2 cellular contexts compared by ENCODE assay signal in the genomic region with DNA sequence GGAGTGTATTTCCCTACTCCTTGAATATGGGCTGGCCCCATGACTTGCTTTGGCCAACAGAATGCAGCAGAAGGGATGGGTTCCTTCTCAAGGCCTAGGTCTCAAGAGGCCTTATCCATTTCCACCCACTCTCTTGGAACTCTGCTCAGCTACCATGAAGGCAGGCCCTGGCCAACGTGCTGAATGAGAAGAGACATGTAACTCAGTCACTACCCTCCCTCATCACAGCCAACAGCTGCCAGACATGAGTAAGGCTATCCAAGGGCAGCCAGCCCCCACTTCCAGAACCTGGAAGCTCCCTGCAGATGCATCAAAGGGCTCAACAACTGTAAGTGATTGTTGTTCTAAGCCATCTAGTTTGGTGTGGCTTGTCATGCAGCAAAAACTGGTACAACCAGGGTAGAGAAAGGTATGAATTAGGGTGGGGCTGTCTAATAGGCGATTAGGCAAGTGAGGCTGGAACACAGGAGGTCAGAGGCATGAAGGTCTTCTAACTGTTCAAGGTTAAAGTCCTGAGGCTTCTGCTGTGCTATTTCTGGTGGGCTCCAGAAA.
A peak's percentile ranks its signal among the peaks of the same experiment; 100 is the strongest.
TF ChIP-seq lines count a peak whose summit lies in the region.

No MANE protein-coding gene starts in this region.

TF ChIP-seq in GM23338, 12 proteins besides CTCF, POLR2A, EP300 and RAD21 (continues in another document):
- TF ChIP-seq NANOG (IDR thresholded peaks at IDR 0.05; ENCODE audit: borderline replicate concordance) (no peak), JUNB (IDR thresholded peaks at IDR 0.05; ENCODE audit: unreplicated experiment) (no peak), STAT1 (IDR thresholded peaks at IDR 0.05; ENCODE audit: unreplicated experiment) (no peak), EZH2 (IDR thresholded peaks at IDR 0.05; ENCODE audit: low read depth, unreplicated experiment) (no peak), CREB1 (CRISPR knock-in tag; IDR thresholded peaks at IDR 0.05; ENCODE audit: low read depth) (no peak), EZH2phosphoT487 (IDR thresholded peaks at IDR 0.05; ENCODE audit: unreplicated experiment) (no peak)
- TF ChIP-seq, protein P1, sequence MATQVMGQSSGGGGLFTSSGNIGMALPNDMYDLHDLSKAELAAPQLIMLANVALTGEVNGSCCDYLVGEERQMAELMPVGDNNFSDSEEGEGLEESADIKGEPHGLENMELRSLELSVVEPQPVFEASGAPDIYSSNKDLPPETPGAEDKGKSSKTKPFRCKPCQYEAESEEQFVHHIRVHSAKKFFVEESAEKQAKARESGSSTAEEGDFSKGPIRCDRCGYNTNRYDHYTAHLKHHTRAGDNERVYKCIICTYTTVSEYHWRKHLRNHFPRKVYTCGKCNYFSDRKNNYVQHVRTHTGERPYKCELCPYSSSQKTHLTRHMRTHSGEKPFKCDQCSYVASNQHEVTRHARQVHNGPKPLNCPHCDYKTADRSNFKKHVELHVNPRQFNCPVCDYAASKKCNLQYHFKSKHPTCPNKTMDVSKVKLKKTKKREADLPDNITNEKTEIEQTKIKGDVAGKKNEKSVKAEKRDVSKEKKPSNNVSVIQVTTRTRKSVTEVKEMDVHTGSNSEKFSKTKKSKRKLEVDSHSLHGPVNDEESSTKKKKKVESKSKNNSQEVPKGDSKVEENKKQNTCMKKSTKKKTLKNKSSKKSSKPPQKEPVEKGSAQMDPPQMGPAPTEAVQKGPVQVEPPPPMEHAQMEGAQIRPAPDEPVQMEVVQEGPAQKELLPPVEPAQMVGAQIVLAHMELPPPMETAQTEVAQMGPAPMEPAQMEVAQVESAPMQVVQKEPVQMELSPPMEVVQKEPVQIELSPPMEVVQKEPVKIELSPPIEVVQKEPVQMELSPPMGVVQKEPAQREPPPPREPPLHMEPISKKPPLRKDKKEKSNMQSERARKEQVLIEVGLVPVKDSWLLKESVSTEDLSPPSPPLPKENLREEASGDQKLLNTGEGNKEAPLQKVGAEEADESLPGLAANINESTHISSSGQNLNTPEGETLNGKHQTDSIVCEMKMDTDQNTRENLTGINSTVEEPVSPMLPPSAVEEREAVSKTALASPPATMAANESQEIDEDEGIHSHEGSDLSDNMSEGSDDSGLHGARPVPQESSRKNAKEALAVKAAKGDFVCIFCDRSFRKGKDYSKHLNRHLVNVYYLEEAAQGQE (IDR thresholded peaks at IDR 0.05; ENCODE audit: unreplicated experiment), result no peak
- TF ChIP-seq, protein P2, sequence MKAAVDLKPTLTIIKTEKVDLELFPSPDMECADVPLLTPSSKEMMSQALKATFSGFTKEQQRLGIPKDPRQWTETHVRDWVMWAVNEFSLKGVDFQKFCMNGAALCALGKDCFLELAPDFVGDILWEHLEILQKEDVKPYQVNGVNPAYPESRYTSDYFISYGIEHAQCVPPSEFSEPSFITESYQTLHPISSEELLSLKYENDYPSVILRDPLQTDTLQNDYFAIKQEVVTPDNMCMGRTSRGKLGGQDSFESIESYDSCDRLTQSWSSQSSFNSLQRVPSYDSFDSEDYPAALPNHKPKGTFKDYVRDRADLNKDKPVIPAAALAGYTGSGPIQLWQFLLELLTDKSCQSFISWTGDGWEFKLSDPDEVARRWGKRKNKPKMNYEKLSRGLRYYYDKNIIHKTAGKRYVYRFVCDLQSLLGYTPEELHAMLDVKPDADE (IDR thresholded peaks at IDR 0.05), result no peak
- TF ChIP-seq, protein P3, sequence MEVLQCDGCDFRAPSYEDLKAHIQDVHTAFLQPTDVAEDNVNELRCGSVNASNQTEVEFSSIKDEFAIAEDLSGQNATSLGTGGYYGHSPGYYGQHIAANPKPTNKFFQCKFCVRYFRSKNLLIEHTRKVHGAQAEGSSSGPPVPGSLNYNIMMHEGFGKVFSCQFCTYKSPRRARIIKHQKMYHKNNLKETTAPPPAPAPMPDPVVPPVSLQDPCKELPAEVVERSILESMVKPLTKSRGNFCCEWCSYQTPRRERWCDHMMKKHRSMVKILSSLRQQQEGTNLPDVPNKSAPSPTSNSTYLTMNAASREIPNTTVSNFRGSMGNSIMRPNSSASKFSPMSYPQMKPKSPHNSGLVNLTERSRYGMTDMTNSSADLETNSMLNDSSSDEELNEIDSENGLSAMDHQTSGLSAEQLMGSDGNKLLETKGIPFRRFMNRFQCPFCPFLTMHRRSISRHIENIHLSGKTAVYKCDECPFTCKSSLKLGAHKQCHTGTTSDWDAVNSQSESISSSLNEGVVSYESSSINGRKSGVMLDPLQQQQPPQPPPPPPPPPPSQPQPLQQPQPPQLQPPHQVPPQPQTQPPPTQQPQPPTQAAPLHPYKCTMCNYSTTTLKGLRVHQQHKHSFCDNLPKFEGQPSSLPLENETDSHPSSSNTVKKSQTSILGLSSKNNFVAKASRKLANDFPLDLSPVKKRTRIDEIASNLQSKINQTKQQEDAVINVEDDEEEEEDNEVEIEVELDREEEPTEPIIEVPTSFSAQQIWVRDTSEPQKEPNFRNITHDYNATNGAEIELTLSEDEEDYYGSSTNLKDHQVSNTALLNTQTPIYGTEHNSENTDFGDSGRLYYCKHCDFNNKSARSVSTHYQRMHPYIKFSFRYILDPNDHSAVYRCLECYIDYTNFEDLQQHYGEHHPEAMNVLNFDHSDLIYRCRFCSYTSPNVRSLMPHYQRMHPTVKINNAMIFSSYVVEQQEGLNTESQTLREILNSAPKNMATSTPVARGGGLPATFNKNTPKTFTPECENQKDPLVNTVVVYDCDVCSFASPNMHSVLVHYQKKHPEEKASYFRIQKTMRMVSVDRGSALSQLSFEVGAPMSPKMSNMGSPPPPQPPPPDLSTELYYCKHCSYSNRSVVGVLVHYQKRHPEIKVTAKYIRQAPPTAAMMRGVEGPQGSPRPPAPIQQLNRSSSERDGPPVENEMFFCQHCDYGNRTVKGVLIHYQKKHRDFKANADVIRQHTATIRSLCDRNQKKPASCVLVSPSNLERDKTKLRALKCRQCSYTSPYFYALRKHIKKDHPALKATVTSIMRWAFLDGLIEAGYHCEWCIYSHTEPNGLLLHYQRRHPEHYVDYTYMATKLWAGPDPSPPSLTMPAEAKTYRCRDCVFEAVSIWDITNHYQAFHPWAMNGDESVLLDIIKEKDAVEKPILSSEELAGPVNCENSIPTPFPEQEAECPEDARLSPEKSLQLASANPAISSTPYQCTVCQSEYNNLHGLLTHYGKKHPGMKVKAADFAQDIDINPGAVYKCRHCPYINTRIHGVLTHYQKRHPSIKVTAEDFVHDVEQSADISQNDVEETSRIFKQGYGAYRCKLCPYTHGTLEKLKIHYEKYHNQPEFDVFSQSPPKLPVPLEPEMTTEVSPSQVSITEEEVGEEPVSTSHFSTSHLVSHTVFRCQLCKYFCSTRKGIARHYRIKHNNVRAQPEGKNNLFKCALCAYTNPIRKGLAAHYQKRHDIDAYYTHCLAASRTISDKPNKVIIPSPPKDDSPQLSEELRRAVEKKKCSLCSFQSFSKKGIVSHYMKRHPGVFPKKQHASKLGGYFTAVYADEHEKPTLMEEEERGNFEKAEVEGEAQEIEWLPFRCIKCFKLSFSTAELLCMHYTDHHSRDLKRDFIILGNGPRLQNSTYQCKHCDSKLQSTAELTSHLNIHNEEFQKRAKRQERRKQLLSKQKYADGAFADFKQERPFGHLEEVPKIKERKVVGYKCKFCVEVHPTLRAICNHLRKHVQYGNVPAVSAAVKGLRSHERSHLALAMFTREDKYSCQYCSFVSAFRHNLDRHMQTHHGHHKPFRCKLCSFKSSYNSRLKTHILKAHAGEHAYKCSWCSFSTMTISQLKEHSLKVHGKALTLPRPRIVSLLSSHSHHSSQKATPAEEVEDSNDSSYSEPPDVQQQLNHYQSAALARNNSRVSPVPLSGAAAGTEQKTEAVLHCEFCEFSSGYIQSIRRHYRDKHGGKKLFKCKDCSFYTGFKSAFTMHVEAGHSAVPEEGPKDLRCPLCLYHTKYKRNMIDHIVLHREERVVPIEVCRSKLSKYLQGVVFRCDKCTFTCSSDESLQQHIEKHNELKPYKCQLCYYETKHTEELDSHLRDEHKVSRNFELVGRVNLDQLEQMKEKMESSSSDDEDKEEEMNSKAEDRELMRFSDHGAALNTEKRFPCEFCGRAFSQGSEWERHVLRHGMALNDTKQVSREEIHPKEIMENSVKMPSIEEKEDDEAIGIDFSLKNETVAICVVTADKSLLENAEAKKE (CRISPR knock-in tag; IDR thresholded peaks at IDR 0.05), result no peak

TF ChIP-seq in GM12878, 131 proteins besides CTCF, POLR2A, EP300 and RAD21:
- TF ChIP-seq, protein P4, sequence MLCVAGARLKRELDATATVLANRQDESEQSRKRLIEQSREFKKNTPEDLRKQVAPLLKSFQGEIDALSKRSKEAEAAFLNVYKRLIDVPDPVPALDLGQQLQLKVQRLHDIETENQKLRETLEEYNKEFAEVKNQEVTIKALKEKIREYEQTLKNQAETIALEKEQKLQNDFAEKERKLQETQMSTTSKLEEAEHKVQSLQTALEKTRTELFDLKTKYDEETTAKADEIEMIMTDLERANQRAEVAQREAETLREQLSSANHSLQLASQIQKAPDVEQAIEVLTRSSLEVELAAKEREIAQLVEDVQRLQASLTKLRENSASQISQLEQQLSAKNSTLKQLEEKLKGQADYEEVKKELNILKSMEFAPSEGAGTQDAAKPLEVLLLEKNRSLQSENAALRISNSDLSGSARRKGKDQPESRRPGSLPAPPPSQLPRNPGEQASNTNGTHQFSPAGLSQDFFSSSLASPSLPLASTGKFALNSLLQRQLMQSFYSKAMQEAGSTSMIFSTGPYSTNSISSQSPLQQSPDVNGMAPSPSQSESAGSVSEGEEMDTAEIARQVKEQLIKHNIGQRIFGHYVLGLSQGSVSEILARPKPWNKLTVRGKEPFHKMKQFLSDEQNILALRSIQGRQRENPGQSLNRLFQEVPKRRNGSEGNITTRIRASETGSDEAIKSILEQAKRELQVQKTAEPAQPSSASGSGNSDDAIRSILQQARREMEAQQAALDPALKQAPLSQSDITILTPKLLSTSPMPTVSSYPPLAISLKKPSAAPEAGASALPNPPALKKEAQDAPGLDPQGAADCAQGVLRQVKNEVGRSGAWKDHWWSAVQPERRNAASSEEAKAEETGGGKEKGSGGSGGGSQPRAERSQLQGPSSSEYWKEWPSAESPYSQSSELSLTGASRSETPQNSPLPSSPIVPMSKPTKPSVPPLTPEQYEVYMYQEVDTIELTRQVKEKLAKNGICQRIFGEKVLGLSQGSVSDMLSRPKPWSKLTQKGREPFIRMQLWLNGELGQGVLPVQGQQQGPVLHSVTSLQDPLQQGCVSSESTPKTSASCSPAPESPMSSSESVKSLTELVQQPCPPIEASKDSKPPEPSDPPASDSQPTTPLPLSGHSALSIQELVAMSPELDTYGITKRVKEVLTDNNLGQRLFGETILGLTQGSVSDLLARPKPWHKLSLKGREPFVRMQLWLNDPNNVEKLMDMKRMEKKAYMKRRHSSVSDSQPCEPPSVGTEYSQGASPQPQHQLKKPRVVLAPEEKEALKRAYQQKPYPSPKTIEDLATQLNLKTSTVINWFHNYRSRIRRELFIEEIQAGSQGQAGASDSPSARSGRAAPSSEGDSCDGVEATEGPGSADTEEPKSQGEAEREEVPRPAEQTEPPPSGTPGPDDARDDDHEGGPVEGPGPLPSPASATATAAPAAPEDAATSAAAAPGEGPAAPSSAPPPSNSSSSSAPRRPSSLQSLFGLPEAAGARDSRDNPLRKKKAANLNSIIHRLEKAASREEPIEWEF (IDR thresholded peaks at IDR 0.05; ENCODE audit: insufficient replicate concordance, low read depth, low read length), result no peak
- no peak for TF ChIP-seq STAT3 (IDR thresholded peaks at IDR 0.05; ENCODE audit: low read depth, low read length)
- TF ChIP-seq, protein P1 (IDR thresholded peaks at IDR 0.05; ENCODE audit: low read depth, low read length), result peak; percentile 57; the same call in 1 of the 2 replicates
- no peak for TF ChIP-seq ZNF384 (IDR thresholded peaks at IDR 0.05; ENCODE audit: borderline replicate concordance, low read depth, low read length)
- TF ChIP-seq, protein P5, sequence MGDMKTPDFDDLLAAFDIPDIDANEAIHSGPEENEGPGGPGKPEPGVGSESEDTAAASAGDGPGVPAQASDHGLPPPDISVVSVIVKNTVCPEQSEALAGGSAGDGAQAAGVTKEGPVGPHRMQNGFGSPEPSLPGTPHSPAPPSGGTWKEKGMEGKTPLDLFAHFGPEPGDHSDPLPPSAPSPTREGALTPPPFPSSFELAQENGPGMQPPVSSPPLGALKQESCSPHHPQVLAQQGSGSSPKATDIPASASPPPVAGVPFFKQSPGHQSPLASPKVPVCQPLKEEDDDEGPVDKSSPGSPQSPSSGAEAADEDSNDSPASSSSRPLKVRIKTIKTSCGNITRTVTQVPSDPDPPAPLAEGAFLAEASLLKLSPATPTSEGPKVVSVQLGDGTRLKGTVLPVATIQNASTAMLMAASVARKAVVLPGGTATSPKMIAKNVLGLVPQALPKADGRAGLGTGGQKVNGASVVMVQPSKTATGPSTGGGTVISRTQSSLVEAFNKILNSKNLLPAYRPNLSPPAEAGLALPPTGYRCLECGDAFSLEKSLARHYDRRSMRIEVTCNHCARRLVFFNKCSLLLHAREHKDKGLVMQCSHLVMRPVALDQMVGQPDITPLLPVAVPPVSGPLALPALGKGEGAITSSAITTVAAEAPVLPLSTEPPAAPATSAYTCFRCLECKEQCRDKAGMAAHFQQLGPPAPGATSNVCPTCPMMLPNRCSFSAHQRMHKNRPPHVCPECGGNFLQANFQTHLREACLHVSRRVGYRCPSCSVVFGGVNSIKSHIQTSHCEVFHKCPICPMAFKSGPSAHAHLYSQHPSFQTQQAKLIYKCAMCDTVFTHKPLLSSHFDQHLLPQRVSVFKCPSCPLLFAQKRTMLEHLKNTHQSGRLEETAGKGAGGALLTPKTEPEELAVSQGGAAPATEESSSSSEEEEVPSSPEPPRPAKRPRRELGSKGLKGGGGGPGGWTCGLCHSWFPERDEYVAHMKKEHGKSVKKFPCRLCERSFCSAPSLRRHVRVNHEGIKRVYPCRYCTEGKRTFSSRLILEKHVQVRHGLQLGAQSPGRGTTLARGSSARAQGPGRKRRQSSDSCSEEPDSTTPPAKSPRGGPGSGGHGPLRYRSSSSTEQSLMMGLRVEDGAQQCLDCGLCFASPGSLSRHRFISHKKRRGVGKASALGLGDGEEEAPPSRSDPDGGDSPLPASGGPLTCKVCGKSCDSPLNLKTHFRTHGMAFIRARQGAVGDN (IDR thresholded peaks at IDR 0.05), result no peak
- TF ChIP-seq YY1 (IDR thresholded peaks at IDR 0.05; ENCODE audit: low read depth, low read length), result no peak
- TF ChIP-seq, protein P6, sequence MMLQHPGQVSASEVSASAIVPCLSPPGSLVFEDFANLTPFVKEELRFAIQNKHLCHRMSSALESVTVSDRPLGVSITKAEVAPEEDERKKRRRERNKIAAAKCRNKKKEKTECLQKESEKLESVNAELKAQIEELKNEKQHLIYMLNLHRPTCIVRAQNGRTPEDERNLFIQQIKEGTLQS (IDR thresholded peaks at IDR 0.05; ENCODE audit: borderline replicate concordance, extremely low read depth, low read depth, low read length), result no peak
- TF ChIP-seq DPF2 (IDR thresholded peaks at IDR 0.05), result no peak
